Comparison of ENCODE assay signal across 8 cellular contexts in genomic region chr5:176364765-176365662, GRCh38. TPM values are rescaled to one million over a fixed set of nuclear protein-coding genes. Genes with fewer than 3 reads are reported as not detected.
DNase-seq lines count a peak whose midpoint lies in the region; ATAC-seq and TF ChIP-seq lines count a peak whose summit lies in the region.

TSS of gene ARL10 (plus strand) at chr5:176365487. CDS start at chr5:176365564, 77 bp downstream.

- WGBS in thyroid gland, 2 donors: 21 to 48% methylated on average over 17 to 24 of the region's 68 CpGs

- H3K36me3 ChIP-seq in BLaER1 treated with 17β-estradiol and CSF1 and Interleukin-3, amounts not matched to agents 10 nM and 100 nM: peaks cover 0 to 26% (median 20%) of the 10 kb centered on the region in 11 experiments; a peak in 14 of 22 replicates
- peaks cover 23% of the 10 kb centered on the region for H3K36me3 ChIP-seq in NT2/D1 (ENCODE audit: insufficient read depth, insufficient read length, low read length)
- peaks cover 0 to 2% of the 10 kb centered on the region in 2 donors for H3K36me3 ChIP-seq in thyroid gland

- peak within 1 kb of the TSS; percentile 72 to 88 (median 82) for H3K9ac ChIP-seq in BLaER1 treated with 17β-estradiol and CSF1 and Interleukin-3, amounts not matched to agents 10 nM and 100 nM
- peak within 1 kb of the TSS; percentile 85 for H3K9ac ChIP-seq in NT2/D1 (ENCODE audit: insufficient read length, low read depth)

- peaks cover 38 to 66% (median 56%) of the 10 kb centered on the region in 10 experiments for H3K4me1 ChIP-seq in BLaER1 treated with 17β-estradiol and CSF1 and Interleukin-3, amounts not matched to agents 10 nM and 100 nM
- H3K4me1 ChIP-seq in NT2/D1 (ENCODE audit: insufficient read depth, insufficient read length) (peaks cover 2% of the 10 kb centered on the region), thyroid gland (peaks cover 13 to 19% of the 10 kb centered on the region in 2 donors)

- H3K27me3 ChIP-seq in BLaER1 treated with 17β-estradiol and CSF1 and Interleukin-3, amounts not matched to agents 10 nM and 100 nM: peaks cover 10 to 37% (median 24%) of the 10 kb centered on the region in 11 experiments; a peak in 21 of 22 replicates
- peaks cover 50% of the 10 kb centered on the region for H3K27me3 ChIP-seq in NT2/D1 (ENCODE audit: insufficient read depth, insufficient read length)
- no peaks in the 10 kb centered on the region for H3K27me3 ChIP-seq in thyroid gland

- peak within 1 kb of the TSS; percentile 48 for H3K27ac Mint-ChIP-seq in glutamatergic neuron (ENCODE audit: unreplicated experiment)

- peaks cover 11% of the 10 kb centered on the region for H3K4me1 Mint-ChIP-seq in glutamatergic neuron (ENCODE audit: low read depth, unreplicated experiment)

- ATAC-seq in GM21619 (IDR thresholded peaks at IDR 0.05; ENCODE audit: unreplicated experiment) (peak; percentile 32), omental fat pad (ENCODE audit: low FRiP score) (peak; percentile 41), GM21737 (IDR thresholded peaks at IDR 0.05; ENCODE audit: unreplicated experiment) (no peak)

- peak within 1 kb of the TSS; percentile 77 for H3K4me3 Mint-ChIP-seq in glutamatergic neuron (ENCODE audit: unreplicated experiment)

- peak in 1 of 2 donors; percentile 14 for TF ChIP-seq POLR2A in thyroid gland (IDR thresholded peaks at IDR 0.05)

- H3K9me3 ChIP-seq in BLaER1 treated with 17β-estradiol and CSF1 and Interleukin-3, amounts not matched to agents 10 nM and 100 nM (replicated peaks in 1 of 11): no peaks in the 10 kb centered on the region
- H3K9me3 ChIP-seq in NT2/D1 (ENCODE audit: insufficient read depth, low read length): no peaks in the 10 kb centered on the region
- H3K9me3 ChIP-seq in thyroid gland: no peaks in the 10 kb centered on the region

- H3K27ac ChIP-seq in BLaER1 treated with 17β-estradiol and CSF1 and Interleukin-3, amounts not matched to agents 10 nM and 100 nM: peak within 1 kb of the TSS; percentile 42 to 84 (median 76); a peak in 21 of 22 replicates
- H3K27ac ChIP-seq in thyroid gland: peak within 1 kb of the TSS in 1 of 3 donors; percentile 17

- peak within 1 kb of the TSS; percentile 89 to 100 (median 97) for H3K4me2 ChIP-seq in BLaER1 treated with 17β-estradiol and CSF1 and Interleukin-3, amounts not matched to agents 10 nM and 100 nM

- DNase-seq in NT2/D1 (ENCODE audit: low read depth, low spot score) (no peak), glutamatergic neuron (peak; percentile 74), omental fat pad (ENCODE audit: low spot score) (no peak), thyroid gland (peak; percentile 5)
- DNase-seq in activated naive CD4-positive, alpha-beta T cell treated with Interleukin-2 at 50 U/mL for 16 hours: peak; percentile 71

- peaks cover 0 to 26% (median 9%) of the 10 kb centered on the region in 11 experiments; a peak in 14 of 22 replicates for H4K20me1 ChIP-seq in BLaER1 treated with 17β-estradiol and CSF1 and Interleukin-3, amounts not matched to agents 10 nM and 100 nM

- peaks cover 9% of the 10 kb centered on the region for H3K9me3 Mint-ChIP-seq in glutamatergic neuron (ENCODE audit: unreplicated experiment)

- H3K36me3 Mint-ChIP-seq in glutamatergic neuron (ENCODE audit: unreplicated experiment): peaks cover 8% of the 10 kb centered on the region

- H3K27me3 Mint-ChIP-seq in glutamatergic neuron (ENCODE audit: unreplicated experiment): peaks cover 13% of the 10 kb centered on the region

- H3K4me3 ChIP-seq in BLaER1 treated with 17β-estradiol and CSF1 and Interleukin-3, amounts not matched to agents 10 nM and 100 nM: peak within 1 kb of the TSS; percentile 70 to 86 (median 81)
- H3K4me3 ChIP-seq in NT2/D1 (ENCODE audit: insufficient read length, low read depth) (peak within 1 kb of the TSS; percentile 72), thyroid gland (replicated peaks in 1 of 3) (peak within 1 kb of the TSS; percentile 47 to 67 (median 59))

- intact Hi-C loops in thyroid gland (cut with DNase I): no loop called here

- TF ChIP-seq CTCF in glutamatergic neuron (IDR thresholded peaks at IDR 0.05; ENCODE audit: partially characterized antibody, unreplicated experiment) (no peak), omental fat pad (IDR thresholded peaks at IDR 0.05) (no peak), thyroid gland (IDR thresholded peaks at IDR 0.05) (no peak)

RNA-seq across cellular contexts. Expression of gene ARL10, which starts in this region (rescaled TPM):
- 34.7 TPM for total RNA-seq in glutamatergic neuron (ENCODE audit: unreplicated experiment)
- 10 to 100 TPM in 1 of 4 donors, 1 to 10 TPM in 3; 4.2 to 12.1 (median 6.7) TPM for total RNA-seq in omental fat pad
- 10 to 100 TPM in 1 of 4 donors, 1 to 10 TPM in 3; 2.1 to 11.0 (median 2.8) TPM for total RNA-seq in thyroid gland

Comparison
In these comparisons a context has a peak if more than half of its experiments do, and no peak if none do; other contexts are left out.
1. DNase-seq: peak in activated naive CD4-positive, alpha-beta T cell treated with Interleukin-2 at 50 U/mL for 16 hours (single experiment), glutamatergic neuron (single experiment) and thyroid gland (2 of 2); none in NT2/D1 (single experiment) and omental fat pad (single experiment).
2. Peak in every context shown above with its lines, with median percentiles within 50 percentile points of each other: H3K4me3 ChIP-seq.